In the genomic region with DNA sequence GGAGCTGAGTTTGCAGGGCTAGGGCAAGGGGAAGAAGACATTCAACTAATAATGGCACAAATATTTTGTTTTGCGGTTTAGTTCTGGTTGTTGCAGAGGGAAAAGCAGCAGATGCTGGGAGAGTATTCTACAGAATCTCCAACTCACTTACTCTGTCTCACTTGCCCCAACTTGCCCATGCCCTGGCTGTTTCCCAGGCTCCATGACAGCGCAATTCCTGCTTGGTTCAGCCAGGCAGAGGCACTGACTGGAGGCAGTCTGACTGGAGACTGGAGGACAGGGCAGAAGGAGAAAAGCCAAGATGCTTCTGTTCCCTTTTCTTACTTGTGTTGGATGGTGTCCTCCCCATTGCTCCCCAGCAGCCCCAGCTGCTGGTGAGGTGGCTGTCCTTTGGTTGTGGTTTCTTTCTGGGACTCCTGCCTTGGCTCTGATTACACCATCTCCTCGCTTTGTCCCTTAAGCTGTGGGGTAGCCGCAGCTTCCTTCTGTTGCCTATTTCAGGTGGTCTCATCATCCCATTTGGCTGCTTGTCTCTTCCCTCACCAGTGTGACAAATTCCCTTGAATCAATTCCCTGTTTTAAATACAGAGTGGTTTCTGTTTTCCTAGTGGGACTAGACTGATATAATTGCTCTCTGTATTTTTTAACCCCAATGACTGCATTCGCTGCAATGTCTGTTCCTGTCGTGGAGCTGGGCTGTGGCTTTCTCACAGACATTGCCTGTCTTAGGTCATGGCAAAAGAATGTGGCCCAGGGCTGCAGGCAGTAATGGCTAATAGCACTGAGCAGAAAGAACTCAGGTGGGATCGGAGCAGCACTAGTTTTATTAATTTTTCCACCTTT, we compare ENCODE assay signal across 11 cellular contexts. TPM values are rescaled to one million over a fixed set of nuclear protein-coding genes. Genes with fewer than 3 reads are reported as not detected.
DNase-seq lines count a peak whose midpoint lies in the region; ATAC-seq and TF ChIP-seq lines count a peak whose summit lies in the region.
"Had no signal": no experiment of that assay in that cellular context is flagged by ENCODE, and none has a peak within 500 bp of the region (broad histone marks: within the 10 kb centered on the region; RNA-seq: fewer than 3 reads in every experiment).

No MANE protein-coding gene starts in this region.

- POLR2A ChIA-PET in CD8-positive, alpha-beta T cell (lab: Charles Lee), result no interaction called here

- no peaks in the 10 kb centered on the region for H3K36me3 ChIP-seq in CD8-positive, alpha-beta T cell (ENCODE audit: insufficient read depth, low read length)

- H3K4me1 Mint-ChIP-seq in nephron, result peaks cover 56% of the 10 kb centered on the region
- no peaks in the 10 kb centered on the region for H3K4me1 Mint-ChIP-seq in CD8-positive, alpha-beta T cell (ENCODE audit: low read depth)

- intact Hi-C loops in CD8-positive, alpha-beta T cell (cut with DNase I, micrococcal nuclease), result no loop called here

- DNase-seq in GM03348 (ENCODE audit: low spot score) (peak; percentile 74), NCI-H2171 treated with DMSO at 0.1 percent for 48 hours (lab: John Stamatoyannopoulos, UW) (peak; percentile 83), dedifferentiated amniotic fluid mesenchymal stem cell (ENCODE audit: extremely low spot score) (peak; percentile 34), amygdala (lab: John Stamatoyannopoulos, UW) (no peak), DMS153 treated with DMSO at 0.1 percent for 48 hours (lab: John Stamatoyannopoulos, UW; ENCODE audit: unreplicated experiment) (no peak)
- DNase-seq in CD8-positive, alpha-beta T cell, result no peak
- DNase-seq: caudate nucleus, Karpas-422 had no signal

- no peaks in the 10 kb centered on the region for H3K36me3 Mint-ChIP-seq in nephron (ENCODE audit: low read depth)
- H3K36me3 Mint-ChIP-seq in CD8-positive, alpha-beta T cell, result no peaks in the 10 kb centered on the region

- H3K4me3 ChIP-seq in CD8-positive, alpha-beta T cell (ENCODE audit: low read depth, low read length), result no peak overlapping the region
- H3K4me3 ChIP-seq: lung had no signal

- H3K27me3 ChIP-seq in CD8-positive, alpha-beta T cell (ENCODE audit: insufficient read depth, low read length), result no peaks in the 10 kb centered on the region

- TF ChIP-seq CTCF in nephron (IDR thresholded peaks at IDR 0.05; ENCODE audit: unreplicated experiment in 3 of 3), result no peak
- TF ChIP-seq CTCF in CD8-positive, alpha-beta T cell (IDR thresholded peaks at IDR 0.05), result no peak

- CTCF ChIA-PET in CD8-positive, alpha-beta T cell (lab: Charles Lee), result no interaction called here

- H3K27ac Mint-ChIP-seq in nephron, result peak overlapping the region; percentile 81 to 94 (median 84)
- H3K27ac Mint-ChIP-seq in CD8-positive, alpha-beta T cell, result no peak overlapping the region

- no peaks in the 10 kb centered on the region for H3K9me3 ChIP-seq in CD8-positive, alpha-beta T cell (ENCODE audit: low read length)

- no peaks in the 10 kb centered on the region for H3K27me3 Mint-ChIP-seq in nephron (ENCODE audit: low read depth)
- H3K27me3 Mint-ChIP-seq in CD8-positive, alpha-beta T cell (ENCODE audit: low read depth), result peaks cover 3% of the 10 kb centered on the region

- ATAC-seq in HG02938 (IDR thresholded peaks at IDR 0.05; ENCODE audit: unreplicated experiment), result no peak
- no peak for ATAC-seq in CD8-positive, alpha-beta T cell

- H3K9me3 Mint-ChIP-seq in nephron, result no peaks in the 10 kb centered on the region
- H3K9me3 Mint-ChIP-seq in CD8-positive, alpha-beta T cell, result no peaks in the 10 kb centered on the region

- no peak overlapping the region for H3K4me3 Mint-ChIP-seq in nephron
- no peak overlapping the region for H3K4me3 Mint-ChIP-seq in CD8-positive, alpha-beta T cell

- no peak overlapping the region for H3K27ac ChIP-seq in CD8-positive, alpha-beta T cell (ENCODE audit: low read depth, low read length)

- no peaks in the 10 kb centered on the region for H3K4me1 ChIP-seq in CD8-positive, alpha-beta T cell (ENCODE audit: insufficient read depth, low read length)

RNA-seq across cellular contexts. Expression of a gene that starts 24.2 kb away (rescaled TPM):
- total RNA-seq in CD8-positive, alpha-beta T cell, result under 1 TPM in 1 of 2 experiments, not detected in 1; 0.64 TPM

Comparison
In these comparisons a context has a peak if more than half of its experiments do, and no peak if none do; other contexts are left out.
1. DNase-seq: peak in GM03348 (single experiment), NCI-H2171 treated with DMSO at 0.1 percent for 48 hours (single experiment) and dedifferentiated amniotic fluid mesenchymal stem cell (single experiment); none in amygdala (0 of 56), CD8-positive, alpha-beta T cell (0 of 7) and DMS153 treated with DMSO at 0.1 percent for 48 hours (single experiment).